ENCODE assay signal across 29 cellular contexts in genomic region chr18:45821021-45821420, GRCh38. TPM values are rescaled to one million over a fixed set of nuclear protein-coding genes. Genes with fewer than 3 reads are reported as not detected.
"Had no signal": no experiment of that assay in that cellular context is flagged by ENCODE, and none has a peak within 500 bp of the region (broad histone marks: within the 10 kb centered on the region; RNA-seq: fewer than 3 reads in every experiment).

No MANE protein-coding gene starts in this region.

- H3K36me3 ChIP-seq: neutrophil, ovary, right lobe of liver, sigmoid colon, stomach, thoracic aorta, thyroid gland, tibial nerve, upper lobe of right lung, uterus had no signal

- H3K27ac ChIP-seq: neutrophil, ovary, parathyroid adenoma, psoas muscle, right lobe of liver, sigmoid colon, stomach, thoracic aorta, thyroid gland, tibial nerve, upper lobe of right lung, uterus had no signal

- DNase-seq: naive thymus-derived CD8-positive, alpha-beta T cell; nephron progenitor cell; nucleus accumbens; ovary; posterior cingulate gyrus; psoas muscle; right cardiac atrium; right lobe of liver; sigmoid colon; small intestine; stimulated activated CD4-positive, alpha-beta T cell treated with anti-CD3 and anti-CD28 coated beads, Interleukin-15, amount 100 ng/mL, for 24 hours; stimulated activated CD4-positive, alpha-beta T cell treated with anti-CD3 and anti-CD28 coated beads, Interleukin-2, amount 100 ng/mL, for 24 hours; stimulated activated CD4-positive, alpha-beta T cell treated with anti-CD3 and anti-CD28 coated beads, Interleukin-2, amount 100 ng/mL, for 48 hours; stimulated activated CD4-positive, alpha-beta T cell treated with anti-CD3 and anti-CD28 coated beads, Interleukin-4, amount 100 ng/mL, for 24 hours; stimulated activated naive B cell treated with anti-CD40 and anti-IgM and Interleukin-4, amounts not matched to agents 10 μg/mL and 1 μg/mL and 100 μg/mL, for 72 hours; stimulated activated naive CD4-positive, alpha-beta T cell treated with Interleukin-2 at 50 U/mL for 16 hours; stomach; thyroid gland; upper lobe of right lung; uterus had no signal

- H3K4me3 ChIP-seq: ovary, psoas muscle, right lobe of liver, sigmoid colon, stomach, thoracic aorta, thyroid gland, tibial nerve, upper lobe of right lung, uterus had no signal

- H3K9ac ChIP-seq: parathyroid adenoma had no signal

- H3K79me2 ChIP-seq: parathyroid adenoma had no signal

- H3K4me1 ChIP-seq: parathyroid adenoma, psoas muscle, right lobe of liver, sigmoid colon, tibial nerve, upper lobe of right lung, uterus had no signal

- H3K9me3 ChIP-seq: neutrophil, ovary, psoas muscle, right lobe of liver, sigmoid colon, stomach, thoracic aorta, thyroid gland, upper lobe of right lung, uterus had no signal

- H2AFZ ChIP-seq: parathyroid adenoma had no signal

- H3K27me3 ChIP-seq: ovary, right lobe of liver, sigmoid colon, stomach, thyroid gland, tibial nerve, upper lobe of right lung, uterus had no signal

RNA-seq across cellular contexts. Expression of gene SIGLEC15, which starts 4.5 kb away (rescaled TPM):
- total RNA-seq: naive thymus-derived CD8-positive, alpha-beta T cell; natural killer cell treated with Interleukin-12 subunit alpha and Interleukin-12 subunit beta and Interleukin-15 and Interleukin-18, amount 100 ng/mL, for 72 hours; neural crest cell; progenitor cell of endocrine pancreas; psoas muscle; skeletal muscle tissue; temporal lobe had no signal
